Comparison of ENCODE assay signal across 1 cellular context in the genomic region with DNA sequence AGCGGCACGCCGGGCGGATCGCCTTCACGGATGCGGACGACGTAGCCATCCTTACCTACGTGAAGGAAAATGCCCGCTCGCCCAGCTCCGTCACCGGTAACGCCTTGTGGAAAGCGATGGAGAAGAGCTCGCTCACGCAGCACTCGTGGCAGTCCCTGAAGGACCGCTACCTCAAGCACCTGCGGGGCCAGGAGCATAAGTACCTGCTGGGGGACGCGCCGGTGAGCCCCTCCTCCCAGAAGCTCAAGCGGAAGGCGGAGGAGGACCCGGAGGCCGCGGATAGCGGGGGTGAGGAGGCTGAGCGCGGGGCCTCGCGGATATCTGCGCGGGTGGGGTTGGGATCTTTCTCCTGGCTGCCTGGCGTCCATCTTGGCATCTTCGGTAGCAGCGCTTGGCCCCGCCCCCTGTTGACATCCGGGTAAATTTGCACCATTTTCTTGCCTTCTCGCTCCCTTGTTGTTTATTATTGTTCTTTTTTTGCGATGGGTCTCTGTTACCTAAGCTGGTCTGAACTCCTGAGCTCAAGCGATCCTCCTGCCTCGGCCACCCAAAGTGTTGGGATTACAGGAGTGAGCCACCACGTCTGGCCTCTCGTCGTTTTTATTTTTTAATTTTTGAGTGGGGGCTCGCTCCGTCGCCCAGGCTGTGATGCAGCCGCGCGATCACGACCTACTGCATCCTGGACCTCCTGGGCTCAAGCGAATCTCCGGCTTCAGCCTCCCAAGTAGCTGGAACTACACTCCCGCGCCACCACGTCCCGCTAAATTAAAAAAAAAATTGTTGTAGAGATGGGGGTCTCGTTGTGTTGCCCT.
TF ChIP-seq lines count a peak whose summit lies in the region.

No MANE protein-coding gene starts in this region.

TF ChIP-seq in HEK293, 187 proteins besides CTCF, POLR2A, EP300 and RAD21 (continued from another document):
- TF ChIP-seq, protein P1, sequence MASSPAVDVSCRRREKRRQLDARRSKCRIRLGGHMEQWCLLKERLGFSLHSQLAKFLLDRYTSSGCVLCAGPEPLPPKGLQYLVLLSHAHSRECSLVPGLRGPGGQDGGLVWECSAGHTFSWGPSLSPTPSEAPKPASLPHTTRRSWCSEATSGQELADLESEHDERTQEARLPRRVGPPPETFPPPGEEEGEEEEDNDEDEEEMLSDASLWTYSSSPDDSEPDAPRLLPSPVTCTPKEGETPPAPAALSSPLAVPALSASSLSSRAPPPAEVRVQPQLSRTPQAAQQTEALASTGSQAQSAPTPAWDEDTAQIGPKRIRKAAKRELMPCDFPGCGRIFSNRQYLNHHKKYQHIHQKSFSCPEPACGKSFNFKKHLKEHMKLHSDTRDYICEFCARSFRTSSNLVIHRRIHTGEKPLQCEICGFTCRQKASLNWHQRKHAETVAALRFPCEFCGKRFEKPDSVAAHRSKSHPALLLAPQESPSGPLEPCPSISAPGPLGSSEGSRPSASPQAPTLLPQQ (tag by site-specific recombination; IDR thresholded peaks at IDR 0.05): no peak
- TF ChIP-seq, protein P2, sequence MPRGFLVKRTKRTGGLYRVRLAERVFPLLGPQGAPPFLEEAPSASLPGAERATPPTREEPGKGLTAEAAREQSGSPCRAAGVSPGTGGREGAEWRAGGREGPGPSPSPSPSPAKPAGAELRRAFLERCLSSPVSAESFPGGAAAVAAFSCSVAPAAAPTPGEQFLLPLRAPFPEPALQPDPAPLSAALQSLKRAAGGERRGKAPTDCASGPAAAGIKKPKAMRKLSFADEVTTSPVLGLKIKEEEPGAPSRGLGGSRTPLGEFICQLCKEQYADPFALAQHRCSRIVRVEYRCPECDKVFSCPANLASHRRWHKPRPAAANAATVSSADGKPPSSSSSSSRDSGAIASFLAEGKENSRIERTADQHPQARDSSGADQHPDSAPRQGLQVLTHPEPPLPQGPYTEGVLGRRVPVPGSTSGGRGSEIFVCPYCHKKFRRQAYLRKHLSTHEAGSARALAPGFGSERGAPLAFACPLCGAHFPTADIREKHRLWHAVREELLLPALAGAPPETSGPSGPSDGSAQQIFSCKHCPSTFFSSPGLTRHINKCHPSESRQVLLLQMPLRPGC (tag by site-specific recombination; IDR thresholded peaks at IDR 0.05): no peak
- TF ChIP-seq REPIN1 (tag by site-specific recombination; IDR thresholded peaks at IDR 0.05; ENCODE audit: low read depth) (no peak), ZNF23 (tag by site-specific recombination; IDR thresholded peaks at IDR 0.05; ENCODE audit: borderline replicate concordance) (no peak), ZNF843 (tag by site-specific recombination; IDR thresholded peaks at IDR 0.05) (no peak), KLF16 (tag by site-specific recombination; IDR thresholded peaks at IDR 0.05) (peak; percentile 48; the same call in 1 of the 2 replicates), ZNF830 (tag by site-specific recombination; IDR thresholded peaks at IDR 0.05; ENCODE audit: low read depth) (no peak), ZNF530 (tag by site-specific recombination; IDR thresholded peaks at IDR 0.05; ENCODE audit: low read depth) (no peak), ZNF513 (tag by site-specific recombination; IDR thresholded peaks at IDR 0.05) (no peak), ZNF610 (tag by site-specific recombination; IDR thresholded peaks at IDR 0.05; ENCODE audit: borderline replicate concordance) (0 out of 2 replicates have a peak, but pooled peaks have one; percentile 26), ZNF626 (tag by site-specific recombination; IDR thresholded peaks at IDR 0.05) (no peak), ZNF221 (tag by site-specific recombination; IDR thresholded peaks at IDR 0.05; ENCODE audit: borderline replicate concordance) (no peak), PRDM1 (tag by site-specific recombination; IDR thresholded peaks at IDR 0.05) (no peak), ZNF274 (IDR thresholded peaks at IDR 0.05; ENCODE audit: low read length) (no peak), ZNF274 (tag by site-specific recombination; IDR thresholded peaks at IDR 0.05; ENCODE audit: borderline replicate concordance) (no peak), FEZF1 (tag by site-specific recombination; IDR thresholded peaks at IDR 0.05) (peak; percentile 80), ZFHX2 (tag by site-specific recombination; conservative IDR thresholded peaks at IDR 0.05) (peak; percentile 70), SP3 (tag by site-specific recombination; IDR thresholded peaks at IDR 0.05) (peak; percentile 70), ZIC2 (tag by site-specific recombination; IDR thresholded peaks at IDR 0.05) (no peak), ZNF214 (tag by site-specific recombination; IDR thresholded peaks at IDR 0.05; ENCODE audit: borderline replicate concordance) (no peak), ZNF26 (tag by site-specific recombination; IDR thresholded peaks at IDR 0.05) (no peak), GLI2 (tag by site-specific recombination; IDR thresholded peaks at IDR 0.05; ENCODE audit: borderline replicate concordance, low read depth) (no peak), ZNF10 (tag by site-specific recombination; IDR thresholded peaks at IDR 0.05) (no peak), ZNF48 (tag by site-specific recombination; IDR thresholded peaks at IDR 0.05) (no peak)
- TF ChIP-seq, protein P3, sequence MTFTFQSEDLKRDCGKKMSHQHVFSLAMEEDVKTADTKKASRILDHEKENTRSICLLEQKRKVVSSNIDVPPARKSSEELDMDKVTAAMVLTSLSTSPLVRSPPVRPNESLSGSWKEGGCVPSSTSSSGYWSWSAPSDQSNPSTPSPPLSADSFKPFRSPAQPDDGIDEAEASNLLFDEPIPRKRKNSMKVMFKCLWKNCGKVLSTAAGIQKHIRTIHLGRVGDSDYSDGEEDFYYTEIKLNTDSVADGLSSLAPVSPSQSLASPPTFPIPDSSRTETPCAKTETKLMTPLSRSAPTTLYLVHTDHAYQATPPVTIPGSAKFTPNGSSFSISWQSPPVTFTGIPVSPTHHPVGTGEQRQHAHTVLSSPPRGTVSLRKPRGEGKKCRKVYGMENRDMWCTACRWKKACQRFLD (tag by site-specific recombination; IDR thresholded peaks at IDR 0.05): no peak
- TF ChIP-seq, protein P4, sequence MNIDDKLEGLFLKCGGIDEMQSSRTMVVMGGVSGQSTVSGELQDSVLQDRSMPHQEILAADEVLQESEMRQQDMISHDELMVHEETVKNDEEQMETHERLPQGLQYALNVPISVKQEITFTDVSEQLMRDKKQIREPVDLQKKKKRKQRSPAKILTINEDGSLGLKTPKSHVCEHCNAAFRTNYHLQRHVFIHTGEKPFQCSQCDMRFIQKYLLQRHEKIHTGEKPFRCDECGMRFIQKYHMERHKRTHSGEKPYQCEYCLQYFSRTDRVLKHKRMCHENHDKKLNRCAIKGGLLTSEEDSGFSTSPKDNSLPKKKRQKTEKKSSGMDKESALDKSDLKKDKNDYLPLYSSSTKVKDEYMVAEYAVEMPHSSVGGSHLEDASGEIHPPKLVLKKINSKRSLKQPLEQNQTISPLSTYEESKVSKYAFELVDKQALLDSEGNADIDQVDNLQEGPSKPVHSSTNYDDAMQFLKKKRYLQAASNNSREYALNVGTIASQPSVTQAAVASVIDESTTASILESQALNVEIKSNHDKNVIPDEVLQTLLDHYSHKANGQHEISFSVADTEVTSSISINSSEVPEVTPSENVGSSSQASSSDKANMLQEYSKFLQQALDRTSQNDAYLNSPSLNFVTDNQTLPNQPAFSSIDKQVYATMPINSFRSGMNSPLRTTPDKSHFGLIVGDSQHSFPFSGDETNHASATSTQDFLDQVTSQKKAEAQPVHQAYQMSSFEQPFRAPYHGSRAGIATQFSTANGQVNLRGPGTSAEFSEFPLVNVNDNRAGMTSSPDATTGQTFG (tag by site-specific recombination; IDR thresholded peaks at IDR 0.05; ENCODE audit: borderline replicate concordance): no peak
